Comparison of ENCODE assay signal across 14 cellular contexts in the genomic region with DNA sequence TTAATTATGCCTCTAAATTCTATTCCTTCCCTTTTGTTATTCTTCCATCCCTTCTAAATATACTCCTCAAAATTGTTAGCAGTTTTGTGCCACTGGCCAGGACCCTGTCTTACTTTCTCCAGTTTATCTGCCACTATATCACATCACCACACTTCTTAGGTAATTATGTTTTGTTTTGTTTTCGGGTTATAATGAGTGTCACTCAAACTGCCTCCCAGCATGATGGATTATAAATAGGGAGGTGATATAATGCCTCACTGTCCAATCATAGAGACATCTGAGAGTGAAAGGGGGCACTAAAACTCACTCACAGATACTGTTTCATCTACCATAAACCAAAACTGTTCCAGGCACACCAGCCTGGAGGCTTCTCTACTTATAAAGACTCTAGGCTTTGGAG. TPM values are rescaled to one million over a fixed set of nuclear protein-coding genes. Genes with fewer than 3 reads are reported as not detected.
DNase-seq lines count a peak whose midpoint lies in the region; ATAC-seq and TF ChIP-seq lines count a peak whose summit lies in the region.
"Had no signal": no experiment of that assay in that cellular context is flagged by ENCODE, and none has a peak within 500 bp of the region (broad histone marks: within the 10 kb centered on the region; RNA-seq: fewer than 3 reads in every experiment).

No MANE protein-coding gene starts in this region.

- no peak for ATAC-seq in activated T-helper 17 cell treated with anti-CD3 and anti-CD28 coated beads, Interleukin-2, amount 50 U/mL, for 72 hours (replicated peaks)
- no peak for ATAC-seq in WTC11

- no peak overlapping the region for H3K4me3 ChIP-seq in smooth muscle cell
- H3K4me3 ChIP-seq: hepatocyte, MG63, tibial artery had no signal

- no peaks in the 10 kb centered on the region for H3K9me3 ChIP-seq in smooth muscle cell (replicated peaks; ENCODE audit: low read depth)
- H3K9me3 ChIP-seq: MG63, tibial artery had no signal

- H3K4me1 ChIP-seq in smooth muscle cell (ENCODE audit: low read depth): no peaks in the 10 kb centered on the region

- peak overlapping the region; percentile 83 for H3K27ac Mint-ChIP-seq in activated naive CD4-positive, alpha-beta T cell treated with anti-CD3 and anti-CD28 coated beads, Interleukin-2, amount 10 ng/mL, durations not matched to agents 7 days and 5 days
- H3K27ac Mint-ChIP-seq in activated T-helper 17 cell treated with anti-CD3 and anti-CD28 coated beads, Interleukin-2, amount 50 U/mL, for 72 hours: peak overlapping the region; percentile 29
- no peak overlapping the region for H3K27ac Mint-ChIP-seq in WTC11

- H3K36me3 Mint-ChIP-seq in activated naive CD4-positive, alpha-beta T cell treated with anti-CD3 and anti-CD28 coated beads, Interleukin-2, amount 10 ng/mL, durations not matched to agents 7 days and 5 days: peaks cover 32% of the 10 kb centered on the region
- H3K36me3 Mint-ChIP-seq in activated T-helper 17 cell treated with anti-CD3 and anti-CD28 coated beads, Interleukin-2, amount 50 U/mL, for 72 hours (ENCODE audit: low read depth): no peaks in the 10 kb centered on the region
- peaks cover 53% of the 10 kb centered on the region for H3K36me3 Mint-ChIP-seq in WTC11

- no peak overlapping the region for H3K27ac ChIP-seq in smooth muscle cell (ENCODE audit: low read depth)
- H3K27ac ChIP-seq: hepatocyte, tibial artery had no signal

- WGBS in smooth muscle cell (ENCODE audit: low lambda C conversion rate): 69% methylated on average over 1 of the region's 1 CpG

- H4K20me1 ChIP-seq in smooth muscle cell (ENCODE audit: low read depth): no peaks in the 10 kb centered on the region

- DNase-seq in activated naive CD4-positive, alpha-beta T cell treated with anti-CD3 and anti-CD28 coated beads, Interleukin-2, amount 10 ng/mL, durations not matched to agents 7 days and 5 days: no peak
- DNase-seq in activated naive CD4-positive, alpha-beta T cell treated with anti-CD3 and anti-CD28 coated beads, Interleukin-2, amount 50 U/mL, for 16 hours: no peak
- DNase-seq in NCI-H1105 (lab: John Stamatoyannopoulos, UW): peak; percentile 26
- no peak for DNase-seq in smooth muscle cell (lab: John Stamatoyannopoulos, UW; ENCODE audit: unreplicated experiment)
- no peak for DNase-seq in islet precursor cell
- DNase-seq in WTC11 (ENCODE audit: low spot score): no peak
- DNase-seq: amygdala; DMS153; mesendoderm; MG63; stimulated activated CD4-positive, alpha-beta T cell treated with anti-CD3 and anti-CD28 coated beads, Interleukin-12 subunit alpha, Interleukin-12 subunit beta, amount 100 ng/mL, for 4 hours; tibial artery had no signal

- peak overlapping the region; percentile 61 for H3K4me3 Mint-ChIP-seq in activated naive CD4-positive, alpha-beta T cell treated with anti-CD3 and anti-CD28 coated beads, Interleukin-2, amount 10 ng/mL, durations not matched to agents 7 days and 5 days
- H3K4me3 Mint-ChIP-seq in activated T-helper 17 cell treated with anti-CD3 and anti-CD28 coated beads, Interleukin-2, amount 50 U/mL, for 72 hours: peak overlapping the region; percentile 52
- no peak overlapping the region for H3K4me3 Mint-ChIP-seq in WTC11

- H3K4me1 Mint-ChIP-seq in activated naive CD4-positive, alpha-beta T cell treated with anti-CD3 and anti-CD28 coated beads, Interleukin-2, amount 10 ng/mL, durations not matched to agents 7 days and 5 days: peaks cover 63% of the 10 kb centered on the region
- H3K4me1 Mint-ChIP-seq in activated T-helper 17 cell treated with anti-CD3 and anti-CD28 coated beads, Interleukin-2, amount 50 U/mL, for 72 hours: peaks cover 28% of the 10 kb centered on the region
- no peaks in the 10 kb centered on the region for H3K4me1 Mint-ChIP-seq in WTC11

- TF ChIP-seq CTCF in smooth muscle cell (IDR thresholded peaks at IDR 0.05; ENCODE audit: borderline replicate concordance, insufficient read depth, poor library complexity, severe bottlenecking) (no peak), WTC11 (IDR thresholded peaks at IDR 0.05) (no peak)

- H3K9ac ChIP-seq in smooth muscle cell (ENCODE audit: low read depth): no peak overlapping the region

- H3K36me3 ChIP-seq in smooth muscle cell (ENCODE audit: low read depth): no peaks in the 10 kb centered on the region
- H3K36me3 ChIP-seq: MG63, tibial artery had no signal

- no peak overlapping the region for H2AFZ ChIP-seq in smooth muscle cell (ENCODE audit: low read depth)
- H2AFZ ChIP-seq: hepatocyte had no signal

- H3K27me3 Mint-ChIP-seq in activated naive CD4-positive, alpha-beta T cell treated with anti-CD3 and anti-CD28 coated beads, Interleukin-2, amount 10 ng/mL, durations not matched to agents 7 days and 5 days: peaks cover 8% of the 10 kb centered on the region
- H3K27me3 Mint-ChIP-seq in activated T-helper 17 cell treated with anti-CD3 and anti-CD28 coated beads, Interleukin-2, amount 50 U/mL, for 72 hours: no peaks in the 10 kb centered on the region
- peaks cover 26% of the 10 kb centered on the region for H3K27me3 Mint-ChIP-seq in WTC11 (ENCODE audit: low read depth)

- H3K4me2 ChIP-seq in smooth muscle cell: peak overlapping the region; percentile 68
- H3K4me2 ChIP-seq: hepatocyte had no signal

- no peaks in the 10 kb centered on the region for H3K9me3 Mint-ChIP-seq in activated naive CD4-positive, alpha-beta T cell treated with anti-CD3 and anti-CD28 coated beads, Interleukin-2, amount 10 ng/mL, durations not matched to agents 7 days and 5 days
- H3K9me3 Mint-ChIP-seq in activated T-helper 17 cell treated with anti-CD3 and anti-CD28 coated beads, Interleukin-2, amount 50 U/mL, for 72 hours: no peaks in the 10 kb centered on the region
- H3K9me3 Mint-ChIP-seq in WTC11: peaks cover 92% of the 10 kb centered on the region

- no peaks in the 10 kb centered on the region for H3K27me3 ChIP-seq in smooth muscle cell (ENCODE audit: low read depth)
- H3K27me3 ChIP-seq: hepatocyte, MG63 had no signal

- CTCF ChIA-PET in activated naive CD4-positive, alpha-beta T cell treated with anti-CD3 and anti-CD28 coated beads, Interleukin-2, amount 10 ng/mL, durations not matched to agents 7 days and 5 days (lab: Charles Lee): interaction anchor here (1.9 to 6.5 kb wide), 2 partner anchors 14 to 16 kb away, joined by 9 to 116 read pairs; partner anchors contain the start of gene CMPK2
- CTCF ChIA-PET in WTC11 (lab: Charles Lee): no interaction called here

- POLR2A ChIA-PET in WTC11 (lab: Charles Lee): no interaction called here

- no peaks in the 10 kb centered on the region for H3K79me2 ChIP-seq in smooth muscle cell (ENCODE audit: low read depth)
- H3K79me2 ChIP-seq: hepatocyte had no signal

- no peaks in the 10 kb centered on the region for H3F3A ChIP-seq in smooth muscle cell (ENCODE audit: low read depth)

TF ChIP-seq in WTC11, 78 proteins besides CTCF, POLR2A, EP300 and RAD21:
- TF ChIP-seq TEAD4 (CRISPR knock-in tag; IDR thresholded peaks at IDR 0.05) (no peak), ZNF423 (CRISPR knock-in tag; IDR thresholded peaks at IDR 0.05) (no peak), EMX1 (CRISPR knock-in tag; IDR thresholded peaks at IDR 0.05) (no peak), ZNF138 (CRISPR knock-in tag; conservative IDR thresholded peaks at IDR 0.05) (no peak), ERG (CRISPR knock-in tag; IDR thresholded peaks at IDR 0.05) (no peak), USF2 (CRISPR knock-in tag; IDR thresholded peaks at IDR 0.05) (no peak), SMAD3 (CRISPR knock-in tag; IDR thresholded peaks at IDR 0.05; ENCODE audit: borderline replicate concordance) (no peak), TP53 (CRISPR knock-in tag; IDR thresholded peaks at IDR 0.05) (no peak), NFYB (CRISPR knock-in tag; conservative IDR thresholded peaks at IDR 0.05; ENCODE audit: low read depth) (no peak), NFE2L1 (CRISPR knock-in tag; IDR thresholded peaks at IDR 0.05) (no peak)
- TF ChIP-seq, protein P1, sequence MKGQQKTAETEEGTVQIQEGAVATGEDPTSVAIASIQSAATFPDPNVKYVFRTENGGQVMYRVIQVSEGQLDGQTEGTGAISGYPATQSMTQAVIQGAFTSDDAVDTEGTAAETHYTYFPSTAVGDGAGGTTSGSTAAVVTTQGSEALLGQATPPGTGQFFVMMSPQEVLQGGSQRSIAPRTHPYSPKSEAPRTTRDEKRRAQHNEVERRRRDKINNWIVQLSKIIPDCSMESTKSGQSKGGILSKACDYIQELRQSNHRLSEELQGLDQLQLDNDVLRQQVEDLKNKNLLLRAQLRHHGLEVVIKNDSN (CRISPR knock-in tag; IDR thresholded peaks at IDR 0.05): no peak

RNA-seq across cellular contexts. Expression of gene RSAD2, which starts 3.5 kb away (rescaled TPM):
- total RNA-seq in activated T-helper 17 cell treated with anti-CD3 and anti-CD28 coated beads, Interleukin-2, amount 50 U/mL, for 72 hours: 1 to 10 TPM; 2.8 to 4.5 TPM
- total RNA-seq in smooth muscle cell (not detected in 2 replicates), WTC11 (2021) (not detected in 3 replicates)
- not detected in 2 replicates for polyA plus RNA-seq in smooth muscle cell

RNA-seq across cellular contexts. Expression of gene CMPK2, which starts 15.3 kb away (rescaled TPM):
- total RNA-seq in activated T-helper 17 cell treated with anti-CD3 and anti-CD28 coated beads, Interleukin-2, amount 50 U/mL, for 72 hours: 1 to 10 TPM; 2.0 to 2.6 TPM
- total RNA-seq in smooth muscle cell (0.31 TPM in 1 of 2 replicates, not detected in the other), WTC11 (2021) (0.13 to 0.32 TPM (median 0.16 TPM) in 3 replicates)
- 0.19 TPM in 1 of 2 replicates, not detected in the other for polyA plus RNA-seq in smooth muscle cell

RNA-seq across cellular contexts. Expression of gene RNF144A, which starts 36.2 kb away (rescaled TPM):
- total RNA-seq in activated T-helper 17 cell treated with anti-CD3 and anti-CD28 coated beads, Interleukin-2, amount 50 U/mL, for 72 hours: 10 to 100 TPM; 13.6 to 29.2 TPM
- 13.6 and 23.3 TPM in 2 replicates for total RNA-seq in smooth muscle cell
- 10.0 and 11.0 TPM in 2 replicates for polyA plus RNA-seq in smooth muscle cell
- 12.5 to 13.6 TPM (median 12.8 TPM) in 3 replicates for total RNA-seq in WTC11 (2021)
